Comparison of ENCODE assay signal across 8 cellular contexts in the genomic region with DNA sequence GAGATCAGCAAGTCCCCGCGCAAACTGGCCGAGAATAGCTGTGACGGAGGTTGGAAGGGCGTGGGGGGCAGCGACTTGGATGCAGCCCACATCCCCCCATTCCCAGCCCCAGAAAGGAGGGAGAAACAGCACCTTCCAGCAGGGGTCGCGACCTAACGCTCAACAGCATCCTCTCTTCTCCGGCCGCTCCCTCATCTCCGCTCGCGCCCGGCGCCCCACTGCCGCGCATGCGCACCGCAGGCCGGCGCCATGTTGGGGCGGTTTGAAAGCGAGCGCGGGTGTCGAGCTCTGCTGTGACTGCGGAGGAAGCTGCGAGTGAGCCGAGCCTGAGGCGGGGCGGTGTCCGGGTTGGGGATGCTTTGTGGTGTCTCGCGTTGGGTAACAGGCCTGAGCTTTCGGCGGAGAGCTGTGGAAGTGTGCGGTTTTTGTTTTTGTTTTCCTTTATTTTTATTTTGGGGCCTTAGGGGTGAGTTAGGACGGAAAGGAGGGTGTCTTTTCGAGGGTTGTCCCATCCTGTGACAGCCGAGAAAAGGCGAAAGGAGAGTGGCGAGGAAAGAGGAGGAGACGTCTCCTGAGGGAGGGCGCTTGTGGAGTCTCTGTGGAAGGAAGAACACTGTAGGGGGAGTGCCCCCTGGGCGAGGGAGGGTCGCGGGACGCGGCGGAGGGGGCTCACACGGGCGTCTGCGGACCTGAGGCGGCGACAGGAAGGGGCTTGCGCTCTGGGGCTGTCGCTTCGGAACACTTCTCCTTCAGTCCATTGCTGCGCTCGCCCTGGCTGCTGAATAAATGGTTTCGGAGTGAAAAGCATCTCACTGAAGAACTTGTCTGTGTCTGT. TPM values are rescaled to one million over a fixed set of nuclear protein-coding genes. Genes with fewer than 3 reads are reported as not detected.
A peak's percentile ranks its signal among the peaks of the same experiment; 100 is the strongest.
DNase-seq lines count a peak whose midpoint lies in the region; ATAC-seq, FAIRE-seq and TF ChIP-seq lines count a peak whose summit lies in the region.

A gene (plus strand): TSS at position 247 of the 835 bp plus-strand sequence. CDS start 2,667 bp downstream, outside the sequence.
A gene with protein sequence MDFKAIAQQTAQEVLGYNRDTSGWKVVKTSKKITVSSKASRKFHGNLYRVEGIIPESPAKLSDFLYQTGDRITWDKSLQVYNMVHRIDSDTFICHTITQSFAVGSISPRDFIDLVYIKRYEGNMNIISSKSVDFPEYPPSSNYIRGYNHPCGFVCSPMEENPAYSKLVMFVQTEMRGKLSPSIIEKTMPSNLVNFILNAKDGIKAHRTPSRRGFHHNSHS (minus strand): TSS at position 199 of the 835 bp plus-strand sequence. CDS start 3,285 bp downstream, outside the sequence.

- peaks cover 13% of the 10 kb centered on the region for H3K27me3 Mint-ChIP-seq in GM23338 (ENCODE audit: insufficient read depth, low read depth, poor library complexity)
- H3K27me3 Mint-ChIP-seq in nephron (ENCODE audit: low read depth) = no peaks in the 10 kb centered on the region

- peak; percentile 90 for ATAC-seq in GM23338
- ATAC-seq in stimulated activated naive CD8-positive, alpha-beta T cell treated with anti-CD3 and anti-CD28 coated beads, Interleukin-15, Interleukin-2, amounts not matched to agents 100 U/mL and 50 U/mL, for 24 hours = peak; percentile 96

- H2AFZ ChIP-seq in GM23338 = peak within 1 kb of the TSS; percentile 93

- H3K4me2 ChIP-seq in GM23338 = peak within 1 kb of the TSS; percentile 87

- no peaks in the 10 kb centered on the region; the same call in 2 of the 3 replicates for H3K9me3 Mint-ChIP-seq in GM23338
- H3K9me3 Mint-ChIP-seq in nephron = no peaks in the 10 kb centered on the region

- TF ChIP-seq CTCF in GM23338 (conservative IDR thresholded peaks at IDR 0.05; ENCODE audit: low read depth in 2 of 2) (peak; percentile 54 to 78), fibroblast of pulmonary artery (IDR thresholded peaks at IDR 0.05; ENCODE audit: low read length, missing control alignments) (no peak), nephron (IDR thresholded peaks at IDR 0.05; ENCODE audit: unreplicated experiment in 3 of 3) (no peak)

- no peaks in the 10 kb centered on the region for H4K20me1 ChIP-seq in GM23338 (replicated peaks; ENCODE audit: insufficient read depth)

- H3K4me3 ChIP-seq in GM23338 (peak within 1 kb of the TSS; percentile 71), fibroblast of pulmonary artery (replicated peaks; ENCODE audit: low read depth, low read length) (peak within 1 kb of the TSS; percentile 78)

- H3K4me3 Mint-ChIP-seq in GM23338 = peak within 1 kb of the TSS; percentile 100
- peak within 1 kb of the TSS; percentile 96 to 99 (median 99) for H3K4me3 Mint-ChIP-seq in nephron

- peaks cover 14% of the 10 kb centered on the region for H3K4me1 Mint-ChIP-seq in GM23338
- H3K4me1 Mint-ChIP-seq in nephron = peaks cover 12% of the 10 kb centered on the region

- no peaks in the 10 kb centered on the region for H3F3A ChIP-seq in GM23338 (replicated peaks; ENCODE audit: low read depth)

- H3K36me3 Mint-ChIP-seq in GM23338 (ENCODE audit: low read depth) = peaks cover 18% of the 10 kb centered on the region; the same call in 2 of the 3 replicates
- peaks cover 21% of the 10 kb centered on the region for H3K36me3 Mint-ChIP-seq in nephron (ENCODE audit: low read depth)

- H3K27ac Mint-ChIP-seq in GM23338 (peak within 1 kb of the TSS; percentile 95), nephron (peak within 1 kb of the TSS; percentile 69 to 96 (median 95))

- H3K36me3 ChIP-seq in GM23338 (ENCODE audit: insufficient read depth) = peaks cover 16% of the 10 kb centered on the region

- DNase-seq in ELF-1 (ENCODE audit: low read depth, low spot score) (peak; percentile 97), GM23338 (ENCODE audit: low spot score) (peak; percentile 97), Kasumi-1 (lab: John Stamatoyannopoulos, UW) (peak; percentile 88 to 91), RCC 7860 (ENCODE audit: low spot score) (peak; percentile 73), fibroblast of pulmonary artery (ENCODE audit: low read depth) (peak; percentile 91)
- DNase-seq in activated T-helper 1 cell treated with anti-CD3 and anti-CD28 coated beads, Interleukin-2, amount 50 U/mL, for 16 hours (ENCODE audit: low read depth in 1 of 2, low spot score in 1 of 2) = peak; percentile 70 to 85
- DNase-seq in stimulated activated naive CD8-positive, alpha-beta T cell treated with anti-CD3 and anti-CD28 coated beads, Interleukin-15, Interleukin-2, amounts not matched to agents 100 U/mL and 50 U/mL, for 24 hours = peak; percentile 89

- H3K4me1 ChIP-seq in GM23338 (ENCODE audit: insufficient read depth) = peaks cover 8% of the 10 kb centered on the region; the same call in 1 of the 2 replicates

- FAIRE-seq in RCC 7860 (lab: Jason Lieb, UNC) = no peak

- H3K27me3 ChIP-seq in GM23338 (ENCODE audit: insufficient read depth) = no peaks in the 10 kb centered on the region

- H3K27ac ChIP-seq in GM23338 (ENCODE audit: low read depth) = peak within 1 kb of the TSS; percentile 75

- no peaks in the 10 kb centered on the region for H3K9me2 ChIP-seq in GM23338 (ENCODE audit: insufficient read depth)

- H3K79me2 ChIP-seq in GM23338 (replicated peaks; ENCODE audit: insufficient read depth) = peaks cover 20% of the 10 kb centered on the region

TF ChIP-seq in GM23338, 12 proteins besides CTCF, POLR2A, EP300 and RAD21 (continues in another document):
- TF ChIP-seq POLR2AphosphoS5 (IDR thresholded peaks at IDR 0.05; ENCODE audit: low read depth) (peak; percentile 88), CREB1 (CRISPR knock-in tag; IDR thresholded peaks at IDR 0.05; ENCODE audit: low read depth) (0 out of 2 replicates have a peak, but pooled peaks have one; percentile 28), JUNB (IDR thresholded peaks at IDR 0.05; ENCODE audit: unreplicated experiment) (no peak), STAT1 (IDR thresholded peaks at IDR 0.05; ENCODE audit: unreplicated experiment) (no peak), NANOG (IDR thresholded peaks at IDR 0.05; ENCODE audit: borderline replicate concordance) (no peak), ZNF114 (CRISPR knock-in tag; IDR thresholded peaks at IDR 0.05) (no peak), EZH2phosphoT487 (IDR thresholded peaks at IDR 0.05; ENCODE audit: unreplicated experiment) (no peak)
- TF ChIP-seq, protein P1, sequence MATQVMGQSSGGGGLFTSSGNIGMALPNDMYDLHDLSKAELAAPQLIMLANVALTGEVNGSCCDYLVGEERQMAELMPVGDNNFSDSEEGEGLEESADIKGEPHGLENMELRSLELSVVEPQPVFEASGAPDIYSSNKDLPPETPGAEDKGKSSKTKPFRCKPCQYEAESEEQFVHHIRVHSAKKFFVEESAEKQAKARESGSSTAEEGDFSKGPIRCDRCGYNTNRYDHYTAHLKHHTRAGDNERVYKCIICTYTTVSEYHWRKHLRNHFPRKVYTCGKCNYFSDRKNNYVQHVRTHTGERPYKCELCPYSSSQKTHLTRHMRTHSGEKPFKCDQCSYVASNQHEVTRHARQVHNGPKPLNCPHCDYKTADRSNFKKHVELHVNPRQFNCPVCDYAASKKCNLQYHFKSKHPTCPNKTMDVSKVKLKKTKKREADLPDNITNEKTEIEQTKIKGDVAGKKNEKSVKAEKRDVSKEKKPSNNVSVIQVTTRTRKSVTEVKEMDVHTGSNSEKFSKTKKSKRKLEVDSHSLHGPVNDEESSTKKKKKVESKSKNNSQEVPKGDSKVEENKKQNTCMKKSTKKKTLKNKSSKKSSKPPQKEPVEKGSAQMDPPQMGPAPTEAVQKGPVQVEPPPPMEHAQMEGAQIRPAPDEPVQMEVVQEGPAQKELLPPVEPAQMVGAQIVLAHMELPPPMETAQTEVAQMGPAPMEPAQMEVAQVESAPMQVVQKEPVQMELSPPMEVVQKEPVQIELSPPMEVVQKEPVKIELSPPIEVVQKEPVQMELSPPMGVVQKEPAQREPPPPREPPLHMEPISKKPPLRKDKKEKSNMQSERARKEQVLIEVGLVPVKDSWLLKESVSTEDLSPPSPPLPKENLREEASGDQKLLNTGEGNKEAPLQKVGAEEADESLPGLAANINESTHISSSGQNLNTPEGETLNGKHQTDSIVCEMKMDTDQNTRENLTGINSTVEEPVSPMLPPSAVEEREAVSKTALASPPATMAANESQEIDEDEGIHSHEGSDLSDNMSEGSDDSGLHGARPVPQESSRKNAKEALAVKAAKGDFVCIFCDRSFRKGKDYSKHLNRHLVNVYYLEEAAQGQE (IDR thresholded peaks at IDR 0.05; ENCODE audit: unreplicated experiment) = no peak
- TF ChIP-seq, protein P2, sequence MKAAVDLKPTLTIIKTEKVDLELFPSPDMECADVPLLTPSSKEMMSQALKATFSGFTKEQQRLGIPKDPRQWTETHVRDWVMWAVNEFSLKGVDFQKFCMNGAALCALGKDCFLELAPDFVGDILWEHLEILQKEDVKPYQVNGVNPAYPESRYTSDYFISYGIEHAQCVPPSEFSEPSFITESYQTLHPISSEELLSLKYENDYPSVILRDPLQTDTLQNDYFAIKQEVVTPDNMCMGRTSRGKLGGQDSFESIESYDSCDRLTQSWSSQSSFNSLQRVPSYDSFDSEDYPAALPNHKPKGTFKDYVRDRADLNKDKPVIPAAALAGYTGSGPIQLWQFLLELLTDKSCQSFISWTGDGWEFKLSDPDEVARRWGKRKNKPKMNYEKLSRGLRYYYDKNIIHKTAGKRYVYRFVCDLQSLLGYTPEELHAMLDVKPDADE (IDR thresholded peaks at IDR 0.05) = 0 out of 2 replicates have a peak, but pooled peaks have one; percentile 42

RNA-seq across cellular contexts. Expression of the first gene that starts in this region (rescaled TPM):
- total RNA-seq in GM23338 (2014; rRNA removed; shearing (Covaris generic)) = 29.6 and 35.0 TPM in 2 replicates
- polyA plus RNA-seq in GM23338 (2016; fragmentation: Nextera tagmentation; extraction: Ambion mirVana) = 11.1 and 13.9 TPM in 2 replicates

RNA-seq across cellular contexts. Expression of the second gene that starts in this region (rescaled TPM):
- total RNA-seq in GM23338 (2014; rRNA removed; shearing (Covaris generic)) = not detected in 2 replicates
- not detected in 2 replicates for polyA plus RNA-seq in GM23338 (2016; fragmentation: Nextera tagmentation; extraction: Ambion mirVana)

Comparison
In these comparisons a context has a peak if more than half of its experiments do, and no peak if none do; other contexts are left out.
1. Peak in every context shown above with its lines: DNase-seq, ATAC-seq, H3K4me3 ChIP-seq and H3K27ac ChIP-seq.
2. CTCF ChIP-seq: peak in GM23338 (2 of 2); none in fibroblast of pulmonary artery (single experiment) and nephron (0 of 3).